In the genomic region with DNA sequence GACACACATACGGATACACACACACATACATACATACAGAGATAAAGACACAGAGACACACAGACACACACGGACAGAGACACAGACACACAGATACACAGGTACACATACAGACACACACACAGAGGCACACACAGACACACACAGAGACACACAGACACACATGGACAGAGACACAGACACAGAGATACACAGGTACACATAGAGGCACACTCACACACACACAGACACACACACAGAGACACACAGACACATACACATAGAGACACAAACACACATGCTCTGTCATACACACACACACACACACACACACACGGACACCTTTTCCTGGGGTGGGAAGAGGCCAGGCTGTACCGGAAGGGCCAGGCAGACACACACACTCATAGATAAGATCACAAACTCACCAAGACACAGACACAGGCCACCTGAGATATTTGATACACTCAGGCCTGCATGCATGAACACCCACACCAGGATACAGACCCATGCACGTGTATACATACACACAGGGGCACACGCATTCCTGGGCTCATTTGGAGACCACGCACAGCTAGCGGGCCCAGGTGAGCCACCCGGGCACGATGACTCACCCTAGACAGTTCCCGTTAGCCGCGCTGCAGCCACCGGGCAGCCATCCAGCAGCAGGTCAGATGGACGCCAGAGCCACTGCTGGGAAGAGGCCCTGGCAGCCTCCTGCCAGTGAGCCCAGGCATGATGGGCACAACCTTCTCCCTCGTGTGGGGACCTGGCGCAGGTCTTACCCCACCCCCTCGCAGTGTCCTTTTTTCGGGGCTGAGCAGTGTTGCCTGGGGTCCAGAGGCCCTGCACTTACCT, we compare ENCODE assay signal across 9 cellular contexts. TPM values are rescaled to one million over a fixed set of nuclear protein-coding genes. Genes with fewer than 3 reads are reported as not detected.
A peak's percentile ranks its signal among the peaks of the same experiment; 100 is the strongest.
DNase-seq lines count a peak whose midpoint lies in the region; ATAC-seq, FAIRE-seq and TF ChIP-seq lines count a peak whose summit lies in the region.
"Had no signal": no experiment of that assay in that cellular context is flagged by ENCODE, and none has a peak within 500 bp of the region (broad histone marks: within the 10 kb centered on the region; RNA-seq: fewer than 3 reads in every experiment).

No MANE protein-coding gene starts in this region.

- peak overlapping the region; percentile 77 for H3K4me3 Mint-ChIP-seq in T-helper 17 cell
- H3K4me3 Mint-ChIP-seq in stimulated activated naive CD8-positive, alpha-beta T cell treated with anti-CD3 and anti-CD28 coated beads, Interleukin-15, amount 100 ng/mL, for 72 hours, result no peak overlapping the region

- no peaks in the 10 kb centered on the region for H3K36me3 ChIP-seq in hepatocyte (replicated peaks; ENCODE audit: insufficient read depth, low read depth)

- H3K9me2 ChIP-seq in hepatocyte (replicated peaks; ENCODE audit: insufficient read depth), result no peaks in the 10 kb centered on the region

- H3K4me3 ChIP-seq in hepatocyte (no peak overlapping the region), retinal pigment epithelial cell (ENCODE audit: low read length) (no peak overlapping the region)

- no peak overlapping the region for H3K4me2 ChIP-seq in hepatocyte

- peak overlapping the region; percentile 57 for H3K27ac Mint-ChIP-seq in T-helper 17 cell
- H3K27ac Mint-ChIP-seq in stimulated activated naive CD8-positive, alpha-beta T cell treated with anti-CD3 and anti-CD28 coated beads, Interleukin-15, amount 100 ng/mL, for 72 hours, result no peak overlapping the region

- H3K79me2 ChIP-seq in hepatocyte, result no peaks in the 10 kb centered on the region

- peaks cover 30% of the 10 kb centered on the region for H3K27me3 Mint-ChIP-seq in T-helper 17 cell
- H3K27me3 Mint-ChIP-seq in stimulated activated naive CD8-positive, alpha-beta T cell treated with anti-CD3 and anti-CD28 coated beads, Interleukin-15, amount 100 ng/mL, for 72 hours, result peaks cover 41% of the 10 kb centered on the region

- H3K9me3 Mint-ChIP-seq in stimulated activated naive CD8-positive, alpha-beta T cell treated with anti-CD3 and anti-CD28 coated beads, Interleukin-15, amount 100 ng/mL, for 72 hours, result no peaks in the 10 kb centered on the region

- H3K27ac ChIP-seq in hepatocyte, result no peak overlapping the region

- DNase-seq in H54 (ENCODE audit: insufficient read length, low spot score) (peak; percentile 80), T-helper 17 cell (no peak), hepatocyte (ENCODE audit: low spot score) (peak; percentile 39), retinal pigment epithelial cell (ENCODE audit: low read depth) (peak; percentile 39)
- DNase-seq in stimulated activated naive CD8-positive, alpha-beta T cell treated with anti-CD3 and anti-CD28 coated beads, Interleukin-15, amount 100 ng/mL, for 72 hours, result no peak
- DNase-seq: NCI-H1048 had no signal

- TF ChIP-seq CTCF in hepatocyte (IDR thresholded peaks at IDR 0.05; ENCODE audit: poor library complexity) (no peak), retinal pigment epithelial cell (conservative IDR thresholded peaks at IDR 0.05; ENCODE audit: low read depth, low read length) (no peak)

- no peak overlapping the region for H2AFZ ChIP-seq in hepatocyte

- H3K36me3 Mint-ChIP-seq in T-helper 17 cell (ENCODE audit: low read depth), result peaks cover 3% of the 10 kb centered on the region

- no peaks in the 10 kb centered on the region for H3K27me3 ChIP-seq in hepatocyte

- H3K9me3 ChIP-seq in T-helper 17 cell (ENCODE audit: control insufficient read depth, low read length, poor library complexity, severe bottlenecking), result no peaks in the 10 kb centered on the region
- H3K9me3 ChIP-seq in hepatocyte (ENCODE audit: low read depth), result no peaks in the 10 kb centered on the region

- H4K20me1 ChIP-seq in hepatocyte (ENCODE audit: insufficient read depth, poor library complexity, severe bottlenecking), result no peaks in the 10 kb centered on the region

- ATAC-seq in T-helper 17 cell (no peak), HG03442 (IDR thresholded peaks at IDR 0.05; ENCODE audit: unreplicated experiment) (no peak), GM21515 (IDR thresholded peaks at IDR 0.05; ENCODE audit: unreplicated experiment) (no peak), HG03469 (IDR thresholded peaks at IDR 0.05; ENCODE audit: unreplicated experiment) (no peak)
- no peak for ATAC-seq in stimulated activated naive CD8-positive, alpha-beta T cell treated with anti-CD3 and anti-CD28 coated beads, Interleukin-15, amount 100 ng/mL, for 72 hours

- peak; percentile 65 for FAIRE-seq in H54 (lab: Jason Lieb, UNC)

- peaks cover 17% of the 10 kb centered on the region for H3K4me1 ChIP-seq in hepatocyte (ENCODE audit: insufficient read depth)

- 78% methylated on average over 19 of the region's 19 CpGs for WGBS in hepatocyte (ENCODE audit: low lambda C conversion rate, missing lambda C conversion rate)

- TF ChIP-seq POLR2A in H54 (IDR thresholded peaks at IDR 0.05; ENCODE audit: low read depth, low read length), result no peak

- peaks cover 30% of the 10 kb centered on the region for H3K4me1 Mint-ChIP-seq in T-helper 17 cell
- peaks cover 36% of the 10 kb centered on the region for H3K4me1 Mint-ChIP-seq in stimulated activated naive CD8-positive, alpha-beta T cell treated with anti-CD3 and anti-CD28 coated beads, Interleukin-15, amount 100 ng/mL, for 72 hours

RNA-seq across cellular contexts. Expression of gene AHNAK2, which starts 1.8 kb away (rescaled TPM):
- total RNA-seq in T-helper 17 cell (not detected), hepatocyte (4.6 and 5.9 TPM in 2 replicates)
- polyA plus RNA-seq in hepatocyte, result 1.8 and 2.4 TPM in 2 replicates

RNA-seq across cellular contexts. Expression of gene CLBA1, which starts 5.6 kb away (rescaled TPM):
- total RNA-seq in T-helper 17 cell (1 to 10 TPM; 1.6 to 4.4 TPM), hepatocyte (4.5 and 6.4 TPM in 2 replicates)
- polyA plus RNA-seq in hepatocyte, result 5.1 and 9.3 TPM in 2 replicates

RNA-seq across cellular contexts. Expression of gene CDCA4, which starts 40.9 kb away (rescaled TPM):
- total RNA-seq in T-helper 17 cell (10 to 100 TPM; 16.1 to 18.4 TPM), hepatocyte (13.6 and 15.7 TPM in 2 replicates)
- polyA plus RNA-seq in hepatocyte, result 15.0 and 17.1 TPM in 2 replicates

RNA-seq across cellular contexts. Expression of gene PLD4, which starts 55.3 kb away (rescaled TPM):
- total RNA-seq in T-helper 17 cell, result 1 to 10 TPM; 1.1 to 4.0 TPM
- not detected in 2 replicates for total RNA-seq in hepatocyte
- 0.77 and 1.1 TPM in 2 replicates for polyA plus RNA-seq in hepatocyte

Comparison
In these comparisons a context has a peak if more than half of its experiments do, and no peak if none do; other contexts are left out.
1. DNase-seq: peak in H54 (single experiment), hepatocyte (single experiment) and retinal pigment epithelial cell (single experiment); none in T-helper 17 cell (0 of 3) and stimulated activated naive CD8-positive, alpha-beta T cell treated with anti-CD3 and anti-CD28 coated beads, Interleukin-15, amount 100 ng/mL, for 72 hours (0 of 2).